Comparison of ENCODE assay signal across 16 cellular contexts in genomic region chr15:89140595-89140994, GRCh38. TPM values are rescaled to one million over a fixed set of nuclear protein-coding genes. Genes with fewer than 3 reads are reported as not detected.
DNase-seq lines count a peak whose midpoint lies in the region; ATAC-seq and TF ChIP-seq lines count a peak whose summit lies in the region.
"Had no signal": no experiment of that assay in that cellular context is flagged by ENCODE, and none has a peak within 500 bp of the region (broad histone marks: within the 10 kb centered on the region; RNA-seq: fewer than 3 reads in every experiment).

No MANE protein-coding gene starts in this region.

- WGBS in mammary epithelial cell (ENCODE audit: low coverage, missing lambda C conversion rate): 77% methylated on average over 4 of the region's 4 CpGs

- TF ChIP-seq CTCF in Calu3 (IDR thresholded peaks at IDR 0.05; ENCODE audit: unreplicated experiment): no peak
- TF ChIP-seq CTCF in mammary epithelial cell (conservative IDR thresholded peaks at IDR 0.05 in 1 of 2, IDR thresholded peaks at IDR 0.05 in 1 of 2; ENCODE audit: extremely low read depth in 1 of 2, insufficient read depth in 1 of 2, low read depth in 1 of 2, low read length in 2 of 2): no peak

- H3K27me3 ChIP-seq in adipocyte (replicated peaks; ENCODE audit: control insufficient read depth, insufficient read depth, low read length): no peaks in the 10 kb centered on the region
- H3K27me3 ChIP-seq in mammary epithelial cell (ENCODE audit: insufficient read depth, low read length): no peaks in the 10 kb centered on the region

- CTCF ChIA-PET in Calu3 (lab: Charles Lee) (interaction anchor here (0.6 kb wide), 1 partner anchor 66 kb away, joined by 6 read pairs; no protein-coding TSS in a partner anchor), mammary epithelial cell (lab: Charles Lee; ENCODE audit: low non-redundant PET) (no interaction called here)

- no peak for DNase-seq in stimulated activated naive CD8-positive, alpha-beta T cell treated with anti-CD3 and anti-CD28 coated beads, Interleukin-15, Interleukin-2, amounts not matched to agents 100 U/mL and 50 U/mL, for 24 hours
- no peak for DNase-seq in stimulated activated naive CD8-positive, alpha-beta T cell treated with anti-CD3 and anti-CD28 coated beads, Interleukin-15, amount 100 ng/mL, for 72 hours
- DNase-seq in adipocyte (ENCODE audit: low read depth) (no peak), Calu3 (no peak), pons (ENCODE audit: low spot score) (no peak), NCI-H1105 treated with DMSO at 0.1 percent for 48 hours (lab: John Stamatoyannopoulos, UW) (no peak), mammary epithelial cell (no peak)
- no peak for DNase-seq in natural killer cell treated with Interleukin-12 subunit alpha and Interleukin-12 subunit beta and Interleukin-15 and Interleukin-18, amount 100 ng/mL, for 72 hours (ENCODE audit: low spot score)
- DNase-seq: activated CD8-positive, alpha-beta memory T cell treated with anti-CD3 and anti-CD28 coated beads, Interleukin-2, amount 50 U/mL, for 48 hours; activated naive CD8-positive, alpha-beta T cell treated with anti-CD3 and anti-CD28 coated beads, Interleukin-2, amount 10 ng/mL, durations not matched to agents 7 days and 5 days; left colon; NCI-H146; NCI-H524; PC-9; stimulated activated naive CD4-positive, alpha-beta T cell treated with Interleukin-2 at 50 U/mL for 16 hours; WERI-Rb-1 had no signal

- peaks cover 71% of the 10 kb centered on the region for H3K4me1 Mint-ChIP-seq in stimulated activated naive CD8-positive, alpha-beta T cell treated with anti-CD3 and anti-CD28 coated beads, Interleukin-15, amount 100 ng/mL, for 72 hours
- H3K4me1 Mint-ChIP-seq in natural killer cell treated with Interleukin-12 subunit alpha and Interleukin-12 subunit beta and Interleukin-15 and Interleukin-18, amount 100 ng/mL, for 72 hours (ENCODE audit: low read depth in 2 of 2): peaks cover 61 to 88% of the 10 kb centered on the region in 2 donors
- H3K4me1 Mint-ChIP-seq in Calu3 (ENCODE audit: low read depth, unreplicated experiment): peaks cover 15% of the 10 kb centered on the region

- H3K27me3 Mint-ChIP-seq in stimulated activated naive CD8-positive, alpha-beta T cell treated with anti-CD3 and anti-CD28 coated beads, Interleukin-15, amount 100 ng/mL, for 72 hours: no peaks in the 10 kb centered on the region
- H3K27me3 Mint-ChIP-seq in natural killer cell treated with Interleukin-12 subunit alpha and Interleukin-12 subunit beta and Interleukin-15 and Interleukin-18, amount 100 ng/mL, for 72 hours: no peaks in the 10 kb centered on the region
- H3K27me3 Mint-ChIP-seq in Calu3 (ENCODE audit: unreplicated experiment): no peaks in the 10 kb centered on the region
- H3K27me3 Mint-ChIP-seq: activated naive CD8-positive, alpha-beta T cell treated with anti-CD3 and anti-CD28 coated beads, Interleukin-2, amount 10 ng/mL, durations not matched to agents 7 days and 5 days had no signal

- no peak overlapping the region for H3K27ac ChIP-seq in mammary epithelial cell (ENCODE audit: insufficient read depth, low read depth, low read length)
- H3K27ac ChIP-seq: PC-9, WERI-Rb-1 had no signal

- H4K20me1 ChIP-seq in mammary epithelial cell (ENCODE audit: insufficient read depth, low read length): no peaks in the 10 kb centered on the region

- H3K36me3 ChIP-seq in adipocyte (ENCODE audit: control insufficient read depth, insufficient read depth, low read length, severe bottlenecking): peaks cover 5% of the 10 kb centered on the region
- no peaks in the 10 kb centered on the region for H3K36me3 ChIP-seq in mammary epithelial cell (ENCODE audit: insufficient read depth, low read length)
- H3K36me3 ChIP-seq: WERI-Rb-1 had no signal

- H3K4me2 ChIP-seq in mammary epithelial cell (ENCODE audit: insufficient read depth, low read depth, low read length): no peak overlapping the region
- H3K4me2 ChIP-seq: PC-9 had no signal

- peaks cover 15% of the 10 kb centered on the region for H3K36me3 Mint-ChIP-seq in natural killer cell treated with Interleukin-12 subunit alpha and Interleukin-12 subunit beta and Interleukin-15 and Interleukin-18, amount 100 ng/mL, for 72 hours
- peaks cover 44% of the 10 kb centered on the region for H3K36me3 Mint-ChIP-seq in Calu3 (ENCODE audit: insufficient read depth, unreplicated experiment)

- H2AFZ ChIP-seq in mammary epithelial cell (ENCODE audit: low read depth, low read length): no peak overlapping the region
- H2AFZ ChIP-seq: PC-9 had no signal

- no peak overlapping the region for H3K4me3 Mint-ChIP-seq in stimulated activated naive CD8-positive, alpha-beta T cell treated with anti-CD3 and anti-CD28 coated beads, Interleukin-15, amount 100 ng/mL, for 72 hours
- peak overlapping the region; percentile 83 for H3K4me3 Mint-ChIP-seq in natural killer cell treated with Interleukin-12 subunit alpha and Interleukin-12 subunit beta and Interleukin-15 and Interleukin-18, amount 100 ng/mL, for 72 hours
- H3K4me3 Mint-ChIP-seq in Calu3 (ENCODE audit: low read depth, unreplicated experiment): no peak overlapping the region
- H3K4me3 Mint-ChIP-seq: activated naive CD8-positive, alpha-beta T cell treated with anti-CD3 and anti-CD28 coated beads, Interleukin-2, amount 10 ng/mL, durations not matched to agents 7 days and 5 days had no signal

- in situ Hi-C loops in mammary epithelial cell (cut with MboI; ENCODE audit: low sequenced_read_pairs in 2 of 2): no loop called here

- dilution Hi-C loops in mammary epithelial cell (cut with HindIII; ENCODE audit: low sequenced_read_pairs): no loop called here

- H3K27ac Mint-ChIP-seq in stimulated activated naive CD8-positive, alpha-beta T cell treated with anti-CD3 and anti-CD28 coated beads, Interleukin-15, amount 100 ng/mL, for 72 hours: no peak overlapping the region
- peak overlapping the region in 1 of 2 donors; percentile 95 for H3K27ac Mint-ChIP-seq in natural killer cell treated with Interleukin-12 subunit alpha and Interleukin-12 subunit beta and Interleukin-15 and Interleukin-18, amount 100 ng/mL, for 72 hours
- H3K27ac Mint-ChIP-seq in Calu3 (ENCODE audit: unreplicated experiment): no peak overlapping the region
- H3K27ac Mint-ChIP-seq: activated naive CD8-positive, alpha-beta T cell treated with anti-CD3 and anti-CD28 coated beads, Interleukin-2, amount 10 ng/mL, durations not matched to agents 7 days and 5 days had no signal

- no peaks in the 10 kb centered on the region for H3K79me2 ChIP-seq in mammary epithelial cell (ENCODE audit: insufficient read depth, low read length)

- no peak overlapping the region for H3K4me3 ChIP-seq in adipocyte (ENCODE audit: low read length)
- no peak overlapping the region for H3K4me3 ChIP-seq in mammary epithelial cell (replicated peaks in 1 of 3; ENCODE audit: insufficient read depth in 1 of 3, low read depth in 2 of 3, low read length in 3 of 3)
- H3K4me3 ChIP-seq: PC-9 had no signal

- H3K9me3 ChIP-seq in adipocyte (ENCODE audit: control insufficient read depth, low read length) (no peaks in the 10 kb centered on the region), mammary epithelial cell (replicated peaks; ENCODE audit: insufficient read depth, low read length) (no peaks in the 10 kb centered on the region)

- peak; percentile 20 for ATAC-seq in stimulated activated naive CD8-positive, alpha-beta T cell treated with anti-CD3 and anti-CD28 coated beads, Interleukin-15, Interleukin-2, amounts not matched to agents 100 U/mL and 50 U/mL, for 24 hours
- ATAC-seq in stimulated activated naive CD8-positive, alpha-beta T cell treated with anti-CD3 and anti-CD28 coated beads, Interleukin-15, amount 100 ng/mL, for 72 hours: no peak
- ATAC-seq in natural killer cell treated with Interleukin-12 subunit alpha and Interleukin-12 subunit beta and Interleukin-15 and Interleukin-18, amount 100 ng/mL, for 72 hours: peak; percentile 9 to 58
- ATAC-seq: left colon had no signal

- intact Hi-C loops in Calu3 (cut with micrococcal nuclease; ENCODE audit: unreplicated experiment): no loop called here
- intact Hi-C loops in mammary epithelial cell (cut with micrococcal nuclease): no loop called here

- H3K9ac ChIP-seq in adipocyte (ENCODE audit: low read length) (peak overlapping the region; percentile 44), mammary epithelial cell (ENCODE audit: insufficient read depth, low read length) (no peak overlapping the region)

- H3K9me3 Mint-ChIP-seq in stimulated activated naive CD8-positive, alpha-beta T cell treated with anti-CD3 and anti-CD28 coated beads, Interleukin-15, amount 100 ng/mL, for 72 hours: no peaks in the 10 kb centered on the region
- H3K9me3 Mint-ChIP-seq in natural killer cell treated with Interleukin-12 subunit alpha and Interleukin-12 subunit beta and Interleukin-15 and Interleukin-18, amount 100 ng/mL, for 72 hours: no peaks in the 10 kb centered on the region
- no peaks in the 10 kb centered on the region for H3K9me3 Mint-ChIP-seq in Calu3 (ENCODE audit: low read depth, unreplicated experiment)
- H3K9me3 Mint-ChIP-seq: activated naive CD8-positive, alpha-beta T cell treated with anti-CD3 and anti-CD28 coated beads, Interleukin-2, amount 10 ng/mL, durations not matched to agents 7 days and 5 days had no signal

- BruUV-seq in Calu3 (replicated peaks; lab: Mats Ljungman, UMichigan) (no TSS peak), mammary epithelial cell (replicated peaks; lab: Mats Ljungman, UMichigan) (no TSS peak)

- peaks cover 86% of the 10 kb centered on the region for H3K4me1 ChIP-seq in adipocyte (ENCODE audit: control insufficient read depth, insufficient read depth, low read length)
- H3K4me1 ChIP-seq in mammary epithelial cell (ENCODE audit: insufficient read depth, low read length): peaks cover 7% of the 10 kb centered on the region

RNA-seq across cellular contexts. Expression of gene ABHD2, which starts 52.3 kb away (rescaled TPM):
- 100 to 1,000 TPM; 130 to 214 TPM for total RNA-seq in natural killer cell treated with Interleukin-12 subunit alpha and Interleukin-12 subunit beta and Interleukin-15 and Interleukin-18, amount 100 ng/mL, for 72 hours
- total RNA-seq in Calu3 (2022) (300 and 353 TPM in 2 replicates), mammary epithelial cell (10 to 100 TPM; 35.3 to 47.4 TPM)
- polyA plus RNA-seq in mammary epithelial cell: 29.6 TPM
- 207 TPM for polyA minus RNA-seq in mammary epithelial cell
